Comparison of ENCODE assay signal across 8 cellular contexts in the genomic region with DNA sequence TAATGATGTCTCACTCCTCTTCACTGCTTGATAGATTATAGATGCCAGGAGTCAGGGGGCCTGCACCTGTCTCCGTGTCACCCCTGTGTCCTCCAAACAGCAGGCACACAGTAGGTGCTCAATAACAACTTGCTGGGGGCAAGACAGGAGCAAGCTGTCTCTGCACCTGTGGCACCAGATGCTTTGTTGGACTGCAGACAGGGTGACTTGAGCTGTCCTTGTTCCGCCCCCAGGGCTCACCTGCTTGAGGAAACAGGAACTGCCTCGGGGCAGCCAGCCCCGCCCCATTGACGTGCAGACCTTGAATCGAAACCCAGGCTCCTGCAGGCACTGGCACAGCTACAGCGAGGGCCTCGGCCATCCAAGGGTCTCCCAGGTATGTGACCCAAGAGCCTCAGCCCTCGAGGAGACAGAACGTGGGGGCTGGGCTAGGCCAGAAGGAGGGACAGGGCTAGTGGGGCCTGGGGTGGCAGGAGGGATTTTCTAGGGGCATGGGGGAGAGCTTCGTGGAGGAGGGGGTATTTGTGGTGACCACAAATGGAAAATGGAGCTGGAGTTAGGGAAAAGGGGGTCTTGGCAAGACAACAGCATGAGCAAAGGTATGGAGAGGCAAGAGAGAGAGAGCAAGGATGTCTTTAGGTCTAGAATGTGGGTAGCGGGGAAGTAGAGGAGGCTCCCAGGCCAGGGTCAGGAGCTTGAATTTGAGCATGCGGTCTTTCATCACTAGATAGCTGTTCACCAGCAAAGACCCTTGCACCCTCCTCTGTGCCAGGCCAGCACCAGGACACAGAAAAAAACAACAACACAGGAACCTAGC. TPM values are rescaled to one million over a fixed set of nuclear protein-coding genes. Genes with fewer than 3 reads are reported as not detected.
A peak's percentile ranks its signal among the peaks of the same experiment; 100 is the strongest.
DNase-seq lines count a peak whose midpoint lies in the region; ATAC-seq and TF ChIP-seq lines count a peak whose summit lies in the region.

A gene with protein sequence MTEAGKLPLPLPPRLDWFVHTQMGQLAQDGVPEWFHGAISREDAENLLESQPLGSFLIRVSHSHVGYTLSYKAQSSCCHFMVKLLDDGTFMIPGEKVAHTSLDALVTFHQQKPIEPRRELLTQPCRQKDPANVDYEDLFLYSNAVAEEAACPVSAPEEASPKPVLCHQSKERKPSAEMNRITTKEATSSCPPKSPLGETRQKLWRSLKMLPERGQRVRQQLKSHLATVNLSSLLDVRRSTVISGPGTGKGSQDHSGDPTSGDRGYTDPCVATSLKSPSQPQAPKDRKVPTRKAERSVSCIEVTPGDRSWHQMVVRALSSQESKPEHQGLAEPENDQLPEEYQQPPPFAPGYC (plus strand): TSS at position 287 of the 817 bp plus-strand sequence. CDS start 5,066 bp downstream, outside the sequence.

- H3K4me3 Mint-ChIP-seq in CD8-positive, alpha-beta T cell: peak within 1 kb of the TSS; percentile 96

- no peaks in the 10 kb centered on the region for H3K27me3 ChIP-seq in CD8-positive, alpha-beta T cell (ENCODE audit: insufficient read depth, low read length)
- H3K27me3 ChIP-seq in effector memory CD4-positive, alpha-beta T cell (replicated peaks; ENCODE audit: control insufficient read depth, insufficient read depth, low read length, poor library complexity, severe bottlenecking): no peaks in the 10 kb centered on the region
- H3K27me3 ChIP-seq in tibial artery: peaks cover 0 to 15% of the 10 kb centered on the region in 2 donors

- H3K4me1 ChIP-seq in CD8-positive, alpha-beta T cell (ENCODE audit: insufficient read depth, low read length): peaks cover 29% of the 10 kb centered on the region
- peaks cover 4% of the 10 kb centered on the region for H3K4me1 ChIP-seq in effector memory CD4-positive, alpha-beta T cell (ENCODE audit: control insufficient read depth, insufficient read depth, low read length, poor library complexity, severe bottlenecking)
- H3K4me1 ChIP-seq in tibial artery: no peaks in the 10 kb centered on the region

- H3K4me3 ChIP-seq in CD8-positive, alpha-beta T cell (ENCODE audit: low read depth, low read length): peak within 1 kb of the TSS; percentile 70
- H3K4me3 ChIP-seq in LNCaP clone FGC (ENCODE audit: low read depth, low read length) (peak within 1 kb of the TSS; percentile 58), tibial artery (no peak within 1 kb of the TSS)
- peak within 1 kb of the TSS; percentile 65 for H3K4me3 ChIP-seq in effector memory CD4-positive, alpha-beta T cell (ENCODE audit: insufficient read depth, low read depth, low read length, poor library complexity, severe bottlenecking)

- intact Hi-C loops in CD8-positive, alpha-beta T cell (cut with DNase I, micrococcal nuclease): loop anchor here (1.0 kb wide), 2 partner anchors 32 to 42 kb away; partner anchors contain the start of genes RAB8A (in 2 of the 2) and FAM32A (in 1 of the 2)
- intact Hi-C loops in tibial artery (cut with DNase I; ENCODE audit: low total_unique reads): no loop called here

- peaks cover 1% of the 10 kb centered on the region for H3K36me3 ChIP-seq in CD8-positive, alpha-beta T cell (ENCODE audit: insufficient read depth, low read length)
- H3K36me3 ChIP-seq in effector memory CD4-positive, alpha-beta T cell (ENCODE audit: control insufficient read depth, insufficient read depth, low read length): peaks cover 4% of the 10 kb centered on the region
- H3K36me3 ChIP-seq in tibial artery: no peaks in the 10 kb centered on the region

- H3K4me1 Mint-ChIP-seq in CD8-positive, alpha-beta T cell (ENCODE audit: low read depth): peaks cover 37% of the 10 kb centered on the region

- no peaks in the 10 kb centered on the region for H3K27me3 Mint-ChIP-seq in CD8-positive, alpha-beta T cell (ENCODE audit: low read depth)

- no peak for TF ChIP-seq CTCF in CD8-positive, alpha-beta T cell (IDR thresholded peaks at IDR 0.05)
- TF ChIP-seq CTCF in LNCaP clone FGC (IDR thresholded peaks at IDR 0.05; ENCODE audit: control insufficient read depth, extremely low read depth, insufficient read depth) (no peak), tibial artery (IDR thresholded peaks at IDR 0.05) (no peak)

- CTCF ChIA-PET in CD8-positive, alpha-beta T cell (lab: Charles Lee): interaction anchor here (0.8 to 1.2 kb wide), 6 partner anchors 14 to 514 kb away, joined by 3 to 7 read pairs (median 4); partner anchors contain the start of gene RAB8A

- DNase-seq in CD8-positive, alpha-beta T cell: peak; percentile 65 to 88 (median 80)
- DNase-seq in LNCaP clone FGC (ENCODE audit: low read depth) (peak; percentile 78), EL (no peak), tibial artery (no peak)
- peak; percentile 73 for DNase-seq in activated CD4-positive, CD25-positive, alpha-beta regulatory T cell treated with anti-CD3 and anti-CD28 coated beads, Interleukin-2, amount 50 U/mL, for 72 hours
- peak; percentile 48 to 65 (median 62) for DNase-seq in effector memory CD4-positive, alpha-beta T cell
- DNase-seq in stimulated activated CD4-positive, alpha-beta T cell treated with anti-CD3 and anti-CD28 coated beads, Interleukin-12 subunit alpha, Interleukin-12 subunit beta, amount 100 ng/mL, for 4 hours: peak; percentile 64

- H3K36me3 Mint-ChIP-seq in CD8-positive, alpha-beta T cell: peaks cover 15% of the 10 kb centered on the region

- POLR2A ChIA-PET in CD8-positive, alpha-beta T cell (lab: Charles Lee): interaction anchor here (0.8 to 1.6 kb wide), 7 partner anchors 9 to 307 kb away, joined by 3 to 6 read pairs (median 4); partner anchors contain the start of gene KLF2

- H3K9me3 Mint-ChIP-seq in CD8-positive, alpha-beta T cell: no peaks in the 10 kb centered on the region

- peak; percentile 99 for ATAC-seq in CD8-positive, alpha-beta T cell
- ATAC-seq in GM19463 (IDR thresholded peaks at IDR 0.05; ENCODE audit: unreplicated experiment): peak; percentile 72

- H3K27ac ChIP-seq in CD8-positive, alpha-beta T cell (ENCODE audit: low read depth, low read length): peak within 1 kb of the TSS; percentile 69
- peak within 1 kb of the TSS; percentile 71 for H3K27ac ChIP-seq in effector memory CD4-positive, alpha-beta T cell (ENCODE audit: insufficient read depth, low read length, poor library complexity, severe bottlenecking)
- H3K27ac ChIP-seq in tibial artery: no peak within 1 kb of the TSS

- H3K27ac Mint-ChIP-seq in CD8-positive, alpha-beta T cell: peak within 1 kb of the TSS; percentile 97

- H3K9me3 ChIP-seq in CD8-positive, alpha-beta T cell (ENCODE audit: low read length): no peaks in the 10 kb centered on the region
- no peaks in the 10 kb centered on the region for H3K9me3 ChIP-seq in effector memory CD4-positive, alpha-beta T cell (ENCODE audit: control insufficient read depth, low read length)
- no peaks in the 10 kb centered on the region for H3K9me3 ChIP-seq in tibial artery

RNA-seq across cellular contexts. Expression of the gene that starts here (rescaled TPM):
- 10 to 100 TPM; 35.9 to 37.5 TPM for total RNA-seq in CD8-positive, alpha-beta T cell

Comparison
In these comparisons a context has a peak if more than half of its experiments do, and no peak if none do; other contexts are left out.
1. DNase-seq: peak in CD8-positive, alpha-beta T cell (7 of 7), LNCaP clone FGC (single experiment), activated CD4-positive, CD25-positive, alpha-beta regulatory T cell treated with anti-CD3 and anti-CD28 coated beads, Interleukin-2, amount 50 U/mL, for 72 hours (single experiment), effector memory CD4-positive, alpha-beta T cell (3 of 3) and stimulated activated CD4-positive, alpha-beta T cell treated with anti-CD3 and anti-CD28 coated beads, Interleukin-12 subunit alpha, Interleukin-12 subunit beta, amount 100 ng/mL, for 4 hours (single experiment); none in EL (single experiment) and tibial artery (0 of 2).
2. H3K27ac ChIP-seq: peak in CD8-positive, alpha-beta T cell (single experiment) and effector memory CD4-positive, alpha-beta T cell (single experiment); none in tibial artery (0 of 2).
3. H3K4me3 ChIP-seq: peak in CD8-positive, alpha-beta T cell (single experiment), LNCaP clone FGC (single experiment) and effector memory CD4-positive, alpha-beta T cell (single experiment); none in tibial artery (0 of 2).